8 cellular contexts compared by ENCODE assay signal in genomic region chr12:47216150-47216677, GRCh38.
A peak's percentile ranks its signal among the peaks of the same experiment; 100 is the strongest.
DNase-seq lines count a peak whose midpoint lies in the region; ATAC-seq and TF ChIP-seq lines count a peak whose summit lies in the region.

No MANE protein-coding gene starts in this region.

- H3K4me1 ChIP-seq in adrenal gland (replicated peaks in 1 of 2): no peaks in the 10 kb centered on the region

- no peak overlapping the region for H3K27ac Mint-ChIP-seq in chondrocyte (ENCODE audit: unreplicated experiment)

- 75 to 90% (median 78%) methylated on average over 8 of the region's 8 CpGs for WGBS in adrenal gland, 4 donors

- no peaks in the 10 kb centered on the region for H3K9me3 ChIP-seq in adrenal gland (replicated peaks in 1 of 3)

- no peaks in the 10 kb centered on the region for H3K27me3 Mint-ChIP-seq in chondrocyte (ENCODE audit: low read depth)

- no peaks in the 10 kb centered on the region for H3K9me3 Mint-ChIP-seq in chondrocyte (ENCODE audit: low read depth)

- ATAC-seq in GM18868 (IDR thresholded peaks at IDR 0.05; ENCODE audit: unreplicated experiment) (peak; percentile 61), HG02970 (IDR thresholded peaks at IDR 0.05; ENCODE audit: low FRiP score, unreplicated experiment) (peak; percentile 76)

- H3K4me1 Mint-ChIP-seq in chondrocyte (ENCODE audit: low read depth): peaks cover 14% of the 10 kb centered on the region

- no peak overlapping the region for H3K4me3 ChIP-seq in adrenal gland

- peak overlapping the region in 3 of 5 donors; percentile 1 to 53 (median 29) for H3K27ac ChIP-seq in adrenal gland

- H3K27me3 ChIP-seq in adrenal gland: no peaks in the 10 kb centered on the region

- H3K4me3 Mint-ChIP-seq in chondrocyte (ENCODE audit: unreplicated experiment): no peak overlapping the region

- intact Hi-C loops in adrenal gland (cut with DNase I): no loop called here

- peak; percentile 67 for DNase-seq in SKM-1 treated with dmso at 0.1 percent for 144 hours (lab: John Stamatoyannopoulos, UW; ENCODE audit: unreplicated experiment)
- peak in 3 of 7 donors; percentile 29 to 61 (median 47) for DNase-seq in adrenal gland
- peak; percentile 40 to 56 for DNase-seq in stimulated activated CD4-positive, alpha-beta T cell treated with anti-CD3 and anti-CD28 coated beads, Interleukin-1b, Interleukin-23, amount 100 ng/mL, for 4 hours (ENCODE audit: low read depth in 2 of 2)
- DNase-seq in chondrocyte (ENCODE audit: low spot score): no peak
- DNase-seq in NCI-H187 treated with DMSO at 0.1 percent for 48 hours (lab: John Stamatoyannopoulos, UW): no peak
- no peak for DNase-seq in NCI-H748 treated with DMSO at 0.1 percent for 48 hours (lab: John Stamatoyannopoulos, UW)

- TF ChIP-seq CTCF in adrenal gland (IDR thresholded peaks at IDR 0.05): no peak
- TF ChIP-seq CTCF in chondrocyte (IDR thresholded peaks at IDR 0.05): no peak

- no peaks in the 10 kb centered on the region for H3K36me3 ChIP-seq in adrenal gland (replicated peaks in 1 of 2)

- no peaks in the 10 kb centered on the region for H3K36me3 Mint-ChIP-seq in chondrocyte (ENCODE audit: low read depth)

- TF ChIP-seq POLR2A in adrenal gland (IDR thresholded peaks at IDR 0.05): no peak

Comparison
In these comparisons a context has a peak if more than half of its experiments do, and no peak if none do; other contexts are left out.
1. DNase-seq: peak in SKM-1 treated with dmso at 0.1 percent for 144 hours (single experiment) and stimulated activated CD4-positive, alpha-beta T cell treated with anti-CD3 and anti-CD28 coated beads, Interleukin-1b, Interleukin-23, amount 100 ng/mL, for 4 hours (2 of 2); none in chondrocyte (single experiment), NCI-H187 treated with DMSO at 0.1 percent for 48 hours (single experiment) and NCI-H748 treated with DMSO at 0.1 percent for 48 hours (single experiment).